ENCODE assay signal across 30 cellular contexts in genomic region chr2:199631129-199631528, GRCh38.
"Had no signal": no experiment of that assay in that cellular context is flagged by ENCODE, and none has a peak within 500 bp of the region (broad histone marks: within the 10 kb centered on the region; RNA-seq: fewer than 3 reads in every experiment).

No MANE protein-coding gene starts in this region.

- ATAC-seq: activated naive CD8-positive, alpha-beta T cell treated with anti-CD3 and anti-CD28 coated beads, Interleukin-2, amount 50 U/mL, for 24 hours; activated T-cell treated with anti-CD3 and anti-CD28 coated beads, Interleukin-2, amount 50 U/mL, for 4 hours; PC-3 had no signal

- DNase-seq: activated B cell treated with CpG ODN at 0.5 μM for 24 hours; activated CD4-positive, alpha-beta memory T cell treated with anti-CD3 and anti-CD28 coated beads for 36 hours; activated CD4-positive, alpha-beta T cell treated with anti-CD3 and anti-CD28 coated beads for 4 hours; activated CD4-positive, alpha-beta T cell treated with anti-CD3 and anti-CD28 coated beads, Interleukin-2, amount 50 U/mL, for 1 hour; activated CD4-positive, CD25-positive, alpha-beta regulatory T cell treated with anti-CD3 and anti-CD28 coated beads, Interleukin-2, amount 50 U/mL, for 72 hours; activated CD8-positive, alpha-beta memory T cell treated with anti-CD3 and anti-CD28 coated beads, Interleukin-2, amount 50 U/mL, for 4 hours; activated gamma-delta T cell treated with Interleukin-2 at 50 U/mL for 16 hours; activated naive CD4-positive, alpha-beta T cell treated with anti-CD3 and anti-CD28 coated beads, Interleukin-2, amount 10 ng/mL, durations not matched to agents 7 days and 5 days; activated naive CD8-positive, alpha-beta T cell treated with anti-CD3 and anti-CD28 coated beads, Interleukin-2, amount 50 U/mL, for 24 hours; activated T-cell treated with anti-CD3 and anti-CD28 coated beads for 4 hours; activated T-cell treated with anti-CD3 and anti-CD28 coated beads, Interleukin-2, amount 50 U/mL, for 4 hours; anterior cingulate cortex; central memory CD4-positive, alpha-beta T cell; Karpas-422; KBM-7; NCI-H1417 treated with DMSO at 0.1 percent for 48 hours; NCI-H187 treated with DMSO at 0.1 percent for 48 hours; NCI-H2081; NCI-H2171 treated with DMSO at 0.1 percent for 48 hours; NCI-H2227 treated with DMSO at 0.1 percent for 48 hours; NCI-H526 treated with DMSO at 0.1 percent for 48 hours; NCI-H774; PC-3; Peyer's patch; RPMI8226; SHP77 treated with DMSO at 0.1 percent for 48 hours; SW 1271; T-helper 1 cell; T-helper 2 cell; T-helper 9 cell had no signal
